ENCODE assay signal across 26 cellular contexts in the genomic region with DNA sequence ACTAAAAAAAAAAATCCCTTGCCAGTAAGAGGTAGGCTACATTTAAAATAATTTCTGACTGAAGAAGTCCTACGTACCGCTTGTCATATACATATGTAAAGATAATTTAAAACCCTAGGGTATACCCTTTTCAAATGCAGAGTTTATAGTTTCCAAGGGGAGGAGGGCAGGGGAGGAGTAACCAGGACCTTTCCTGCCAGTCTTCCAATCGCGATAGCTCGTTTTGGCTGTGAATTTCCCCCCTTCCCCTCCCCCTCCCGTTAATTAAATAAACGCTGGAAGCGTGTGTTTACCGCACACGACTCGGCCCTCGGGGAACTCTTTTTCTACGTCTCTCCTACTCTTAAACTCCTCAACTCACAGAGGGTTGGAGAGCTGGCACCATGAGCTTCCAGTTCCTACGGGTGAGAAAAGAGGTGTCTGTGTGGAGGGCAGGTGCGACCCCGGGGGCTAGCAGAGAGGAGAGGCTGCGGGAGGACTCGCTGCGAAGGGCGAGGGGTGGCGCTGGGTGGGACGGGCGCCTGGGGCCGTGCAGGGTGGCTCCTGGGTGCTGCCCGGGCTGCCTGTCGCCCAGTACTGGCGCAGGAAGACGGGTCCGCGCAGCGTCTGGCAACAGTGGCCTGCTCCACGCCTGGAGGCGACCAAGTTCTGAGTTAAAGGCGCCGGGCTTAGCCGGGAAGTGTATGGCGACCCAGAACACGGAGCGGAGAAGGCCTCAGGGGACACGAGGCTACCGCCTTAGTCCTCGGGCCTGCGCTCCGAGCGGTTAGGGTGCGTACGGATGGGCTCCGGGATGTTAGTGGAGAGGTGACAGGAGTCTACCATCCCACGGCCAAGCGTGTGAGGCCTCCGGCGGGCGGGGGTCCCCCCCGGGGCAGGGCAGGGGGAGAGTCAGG. TPM values are rescaled to one million over a fixed set of nuclear protein-coding genes. Genes with fewer than 3 reads are reported as not detected.
DNase-seq lines count a peak whose midpoint lies in the region; ATAC-seq, FAIRE-seq and TF ChIP-seq lines count a peak whose summit lies in the region.
"Had no signal": no experiment of that assay in that cellular context is flagged by ENCODE, and none has a peak within 500 bp of the region (broad histone marks: within the 10 kb centered on the region; RNA-seq: fewer than 3 reads in every experiment).

No MANE protein-coding gene starts in this region.

- no peak overlapping the region for H3K4me3 Mint-ChIP-seq in CD8-positive, alpha-beta T cell
- H3K4me3 Mint-ChIP-seq: activated CD8-positive, alpha-beta T cell treated with anti-CD3 and anti-CD28 coated beads for 36 hours; activated naive CD8-positive, alpha-beta T cell; HFFc6; mesothelial cell of epicardium; T-helper 17 cell had no signal

- TF ChIP-seq EP300 in HepG2 (IDR thresholded peaks at IDR 0.05; ENCODE audit: low read depth in 2 of 2, low read length in 2 of 2) (no peak), HepG2 (CRISPR knock-in tag; IDR thresholded peaks at IDR 0.05; ENCODE audit: borderline replicate concordance) (no peak)

- H3K27ac ChIP-seq in HepG2 (ENCODE audit: extremely low read length, insufficient read depth, low read length) = no peak overlapping the region
- no peak overlapping the region for H3K27ac ChIP-seq in right lobe of liver
- no peak overlapping the region for H3K27ac ChIP-seq in keratinocyte (ENCODE audit: control insufficient read depth, insufficient read depth, low read length)
- H3K27ac ChIP-seq in testis = no peak overlapping the region
- H3K27ac ChIP-seq in CD8-positive, alpha-beta T cell (ENCODE audit: low read depth, low read length) = no peak overlapping the region
- H3K27ac ChIP-seq: thoracic aorta had no signal

- TF ChIP-seq POLR2A in HepG2 (IDR thresholded peaks at IDR 0.05; ENCODE audit: insufficient read depth in 1 of 2, low read depth in 2 of 2, low read length in 2 of 2) = no peak
- no peak for TF ChIP-seq POLR2A in right lobe of liver (IDR thresholded peaks at IDR 0.05)
- TF ChIP-seq POLR2A in testis (IDR thresholded peaks at IDR 0.05) = no peak

- H4K20me1 ChIP-seq in HepG2 (ENCODE audit: insufficient read depth, low read length) (peaks cover 4% of the 10 kb centered on the region; the same call in 1 of the 2 replicates), keratinocyte (ENCODE audit: control insufficient read depth, extremely low read depth, insufficient read depth, low read length) (no peaks in the 10 kb centered on the region)

- peaks cover 32% of the 10 kb centered on the region for H3K27me3 Mint-ChIP-seq in CD8-positive, alpha-beta T cell (ENCODE audit: low read depth)

- ATAC-seq in HepG2 (peak; percentile 14), right lobe of liver (no peak), esophagus mucosa (no peak)
- no peak for ATAC-seq in CD8-positive, alpha-beta T cell
- ATAC-seq: activated CD8-positive, alpha-beta T cell treated with anti-CD3 and anti-CD28 coated beads for 36 hours; left cardiac atrium; T-helper 17 cell had no signal

- POLR2A ChIA-PET in HepG2 (lab: Yijun Ruan, JAX) = no interaction called here
- POLR2A ChIA-PET in CD8-positive, alpha-beta T cell (lab: Charles Lee) = no interaction called here

- H3K9ac ChIP-seq in HepG2 (ENCODE audit: insufficient read depth, low read depth, low read length) = no peak overlapping the region
- H3K9ac ChIP-seq in keratinocyte (ENCODE audit: control insufficient read depth, extremely low read depth, insufficient read depth, low read length) = no peak overlapping the region

- in situ Hi-C loops in HepG2 (cut with HindIII; ENCODE audit: extremely low pct_ligation_motif_present, low pct_unique_long_range_greater_than_20kb) = no loop called here

- peaks cover 4% of the 10 kb centered on the region for H3K4me1 Mint-ChIP-seq in CD8-positive, alpha-beta T cell (ENCODE audit: low read depth)

- no peaks in the 10 kb centered on the region for H3K9me1 ChIP-seq in keratinocyte (ENCODE audit: control insufficient read depth, extremely low read depth, insufficient read depth, low read length)

- no peaks in the 10 kb centered on the region for H3K79me2 ChIP-seq in HepG2 (ENCODE audit: insufficient read depth, low read length)
- H3K79me2 ChIP-seq in keratinocyte (ENCODE audit: control insufficient read depth, insufficient read depth, low read length) = peaks cover 10% of the 10 kb centered on the region

- dilution Hi-C loops in keratinocyte (cut with MboI; ENCODE audit: extremely low pct_ligation_motif_present, low sequenced_read_pairs) = no loop called here

- TF ChIP-seq CTCF in HepG2 (CRISPR knock-in tag; IDR thresholded peaks at IDR 0.05) = no peak
- no peak for TF ChIP-seq CTCF in right lobe of liver (IDR thresholded peaks at IDR 0.05)
- no peak for TF ChIP-seq CTCF in keratinocyte (optimal IDR thresholded peaks at IDR 0.05 in 1 of 3, IDR thresholded peaks at IDR 0.05 in 1 of 3, conservative IDR thresholded peaks at IDR 0.05 in 1 of 3; ENCODE audit: extremely low read depth in 1 of 3, insufficient read depth in 2 of 3, low read length in 3 of 3)
- TF ChIP-seq CTCF in testis (IDR thresholded peaks at IDR 0.05) = no peak
- TF ChIP-seq CTCF in CD8-positive, alpha-beta T cell (IDR thresholded peaks at IDR 0.05) = no peak

- H3K4me1 ChIP-seq in HepG2 (ENCODE audit: insufficient read depth, low read length) = no peaks in the 10 kb centered on the region
- peaks cover 0 to 24% (median 4%) of the 10 kb centered on the region in 4 donors for H3K4me1 ChIP-seq in right lobe of liver
- peaks cover 14% of the 10 kb centered on the region for H3K4me1 ChIP-seq in keratinocyte (ENCODE audit: control insufficient read depth, extremely low read depth, insufficient read depth, low read length)
- H3K4me1 ChIP-seq in testis = peaks cover 16% of the 10 kb centered on the region
- peaks cover 5% of the 10 kb centered on the region for H3K4me1 ChIP-seq in CD8-positive, alpha-beta T cell (ENCODE audit: insufficient read depth, low read length)

- no peak for TF ChIP-seq RAD21 in HepG2 (CRISPR knock-in tag; IDR thresholded peaks at IDR 0.05)

- BruUV-seq in HepG2 (replicated peaks; lab: Mats Ljungman, UMichigan) = no TSS peak

- H2AFZ ChIP-seq in HepG2 (ENCODE audit: low read length) = no peak overlapping the region
- peak overlapping the region; percentile 27 for H2AFZ ChIP-seq in keratinocyte (ENCODE audit: control insufficient read depth, low read length)

- CTCF ChIA-PET in HepG2 (lab: Yijun Ruan, JAX; ENCODE audit: low intra/inter-chr PET ratio, low total read pairs) = no interaction called here
- CTCF ChIA-PET in CD8-positive, alpha-beta T cell (lab: Charles Lee) = no interaction called here

- H3K4me3 ChIP-seq in HepG2 (replicated peaks in 1 of 3; ENCODE audit: insufficient read depth in 1 of 3, low read depth in 2 of 3, low read length in 3 of 3) = no peak overlapping the region
- H3K4me3 ChIP-seq in right lobe of liver = no peak overlapping the region
- H3K4me3 ChIP-seq in keratinocyte (ENCODE audit: control insufficient read depth in 2 of 3, extremely low read depth in 1 of 3, insufficient read depth in 2 of 3, low read depth in 1 of 3, low read length in 3 of 3) = no peak overlapping the region
- peak overlapping the region in 1 of 2 donors; percentile 10 for H3K4me3 ChIP-seq in testis
- no peak overlapping the region for H3K4me3 ChIP-seq in CD8-positive, alpha-beta T cell (ENCODE audit: low read depth, low read length)
- H3K4me3 ChIP-seq: thoracic aorta had no signal

- no peak for FAIRE-seq in HepG2 (lab: Jason Lieb, UNC)
- no peak for FAIRE-seq in keratinocyte (lab: Jason Lieb, UNC)
- FAIRE-seq: GM12892 had no signal

- no peak overlapping the region for H3K27ac Mint-ChIP-seq in CD8-positive, alpha-beta T cell
- H3K27ac Mint-ChIP-seq: activated CD8-positive, alpha-beta T cell treated with anti-CD3 and anti-CD28 coated beads for 36 hours; activated naive CD8-positive, alpha-beta T cell; brain; CD14-positive monocyte; HFFc6; mesothelial cell of epicardium; T-helper 17 cell had no signal

- H3K9me3 Mint-ChIP-seq in CD8-positive, alpha-beta T cell = no peaks in the 10 kb centered on the region
- H3K9me3 Mint-ChIP-seq: activated CD8-positive, alpha-beta T cell treated with anti-CD3 and anti-CD28 coated beads for 36 hours; HFFc6; mesothelial cell of epicardium had no signal

- no peaks in the 10 kb centered on the region for H3K9me3 ChIP-seq in HepG2 (ENCODE audit: low read length)
- no peaks in the 10 kb centered on the region for H3K9me3 ChIP-seq in right lobe of liver
- H3K9me3 ChIP-seq in keratinocyte (ENCODE audit: control insufficient read depth, low read depth, low read length) = no peaks in the 10 kb centered on the region
- no peaks in the 10 kb centered on the region for H3K9me3 ChIP-seq in testis
- no peaks in the 10 kb centered on the region for H3K9me3 ChIP-seq in CD8-positive, alpha-beta T cell (ENCODE audit: low read length)
- H3K9me3 ChIP-seq: thoracic aorta had no signal

- no peak overlapping the region for H3K4me2 ChIP-seq in HepG2 (ENCODE audit: low read depth, low read length)
- H3K4me2 ChIP-seq in keratinocyte (ENCODE audit: control insufficient read depth, extremely low read depth, insufficient read depth, low read depth, low read length) = peak overlapping the region; percentile 4

- no peaks in the 10 kb centered on the region for H3K36me3 Mint-ChIP-seq in CD8-positive, alpha-beta T cell
- H3K36me3 Mint-ChIP-seq: activated naive CD8-positive, alpha-beta T cell; brain; CD14-positive monocyte; mesothelial cell of epicardium had no signal

- intact Hi-C loops in HepG2 (cut with micrococcal nuclease; ENCODE audit: unreplicated experiment) (loop anchor here (5.0 kb wide), 1 partner anchor 1818 kb away; no protein-coding TSS in a partner anchor), right lobe of liver (cut with DNase I) (no loop called here), testis (cut with DNase I; ENCODE audit: low total_unique reads) (no loop called here)
- intact Hi-C loops in CD8-positive, alpha-beta T cell (cut with DNase I, micrococcal nuclease) = no loop called here

- 20% methylated on average over 43 of the region's 54 CpGs for WGBS in HepG2 (ENCODE audit: low lambda C conversion rate)
- whole genome bisulfite sequencing in right lobe of liver (ENCODE audit: insufficient coverage, low coverage, low lambda C conversion rate, missing lambda C conversion rate) = 3% methylated on average over 24 of the region's 54 CpGs
- 2% methylated on average over 14 to 54 of the region's 54 CpGs for WGBS in testis, 2 donors

- peaks cover 6 to 67% of the 10 kb centered on the region in 2 experiments; a peak in 4 of 5 replicates for H3K27me3 ChIP-seq in HepG2 (ENCODE audit: control insufficient read depth in 1 of 2, insufficient read depth in 2 of 2, low read length in 2 of 2)
- peaks cover 15 to 49% of the 10 kb centered on the region in 2 donors for H3K27me3 ChIP-seq in right lobe of liver
- H3K27me3 ChIP-seq in keratinocyte (ENCODE audit: control insufficient read depth, extremely low read depth, insufficient read depth, low read length) = peaks cover 4% of the 10 kb centered on the region
- H3K27me3 ChIP-seq in testis = no peaks in the 10 kb centered on the region
- peaks cover 10% of the 10 kb centered on the region for H3K27me3 ChIP-seq in CD8-positive, alpha-beta T cell (ENCODE audit: insufficient read depth, low read length)

- H3K36me3 ChIP-seq in HepG2 (replicated peaks in 1 of 2; ENCODE audit: control insufficient read depth in 1 of 2, insufficient read depth in 2 of 2, low read length in 2 of 2) (no peaks in the 10 kb centered on the region), right lobe of liver (no peaks in the 10 kb centered on the region), keratinocyte (ENCODE audit: control insufficient read depth in 2 of 2, extremely low read depth in 1 of 2, insufficient read depth in 2 of 2, low read length in 2 of 2) (no peaks in the 10 kb centered on the region), testis (ENCODE audit: low read depth, missing control alignments) (no peaks in the 10 kb centered on the region)
- no peaks in the 10 kb centered on the region for H3K36me3 ChIP-seq in CD8-positive, alpha-beta T cell (ENCODE audit: insufficient read depth, low read length)
- H3K36me3 ChIP-seq: thoracic aorta had no signal

- DNase-seq in HepG2 (ENCODE audit: low spot score) (no peak), right lobe of liver (no peak), ecto neural progenitor cell (ENCODE audit: low spot score) (peak; percentile 60), keratinocyte (ENCODE audit: low read depth, low spot score) (no peak), testis (peak; percentile 16), kidney tubule cell (ENCODE audit: low spot score) (no peak)
- no peak for DNase-seq in CD8-positive, alpha-beta T cell
- DNase-seq: DMS 273 treated with DMSO at 0.1 percent for 48 hours; head of caudate nucleus; HFFc6; left cardiac atrium; NCI-H1105; NCI-H2081 treated with DMSO at 0.1 percent for 48 hours; NCI-H510A; SHP77 treated with DMSO at 0.1 percent for 48 hours; stimulated activated CD4-positive, alpha-beta T cell treated with anti-CD3 and anti-CD28 coated beads, Interleukin-15, amount 100 ng/mL, for 24 hours; T-helper 17 cell had no signal

RNA-seq across cellular contexts. Expression of gene TFAP2C, which starts 4.1 kb away (rescaled TPM):
- total RNA-seq in HepG2 (2016; rRNA removed; fragmentation: Illumina TruSeq; extraction: Trizol) (not detected in 2 replicates), right lobe of liver (not detected), testis (1 to 10 TPM; 1.3 to 1.9 TPM), esophagus mucosa (30.8 TPM)
- total RNA-seq in HepG2 (2016; cell fraction: cytosol; rRNA removed; fragmentation: Illumina TruSeq; extraction: Trizol; ENCODE audit: low read depth) = not detected in 2 replicates
- total RNA-seq in HepG2 (2016; cell fraction: insoluble cytoplasmic fraction; rRNA removed; fragmentation: Illumina TruSeq; extraction: Trizol) = not detected in 2 replicates
- not detected in 2 replicates for total RNA-seq in HepG2 (2016; cell fraction: membrane; rRNA removed; fragmentation: Illumina TruSeq; extraction: Trizol)
- total RNA-seq in HepG2 (2016; cell fraction: nucleus; rRNA removed; fragmentation: Illumina TruSeq; extraction: Trizol) = not detected in 2 replicates
- polyA plus RNA-seq in HepG2 (2011; rRNA removed) (not detected in 2 replicates), keratinocyte (5.5 to 24.7 TPM (median 11.5 TPM) in 3 replicates), testis (ENCODE audit: insufficient read depth, low read depth, low replicate concordance) (1.4 TPM)
- not detected in 2 replicates for polyA plus RNA-seq in HepG2 (2011; cell fraction: cytosol; rRNA removed)
- polyA plus RNA-seq in HepG2 (2011; cell fraction: nucleus; rRNA removed) = not detected in 2 replicates
- not detected in 2 replicates for polyA plus RNA-seq in HepG2 (2012)
- polyA plus RNA-seq in HepG2 (2016; cell fraction: cytosol; fragmentation: Illumina TruSeq; extraction: Trizol; ENCODE audit: low read depth) = not detected in 2 replicates
- polyA plus RNA-seq in HepG2 (2016; cell fraction: insoluble cytoplasmic fraction; fragmentation: Illumina TruSeq; extraction: Trizol; ENCODE audit: low read depth) = not detected in 2 replicates
- polyA plus RNA-seq in HepG2 (2016; cell fraction: membrane; fragmentation: Illumina TruSeq; extraction: Trizol; ENCODE audit: low read depth) = not detected in 2 replicates
- not detected in 2 replicates for polyA plus RNA-seq in HepG2 (2016; cell fraction: nucleus; fragmentation: Illumina TruSeq; extraction: Trizol; ENCODE audit: insufficient read depth, low read depth)
- 7.5 TPM in 1 of 2 replicates, not detected in the other for polyA minus RNA-seq in HepG2 (2011; rRNA and poly(A)+ RNA removed; ENCODE audit: low replicate concordance)
- not detected in 2 replicates for polyA minus RNA-seq in HepG2 (2011; cell fraction: cytosol; rRNA and poly(A)+ RNA removed)
- not detected in 2 replicates for polyA minus RNA-seq in HepG2 (2011; cell fraction: nucleus; rRNA and poly(A)+ RNA removed)
- 7.3 TPM for polyA plus RNA-seq in keratinocyte (2011; ENCODE audit: low read depth)
- polyA plus RNA-seq in keratinocyte (2011; cell fraction: cytosol; rRNA removed) = 7.4 and 8.5 TPM in 2 replicates
- 16.9 and 20.0 TPM in 2 replicates for polyA plus RNA-seq in keratinocyte (2011; cell fraction: nucleus; rRNA removed)
- polyA plus RNA-seq in keratinocyte (2012; ENCODE audit: low replicate concordance) = 16.6 and 23.1 TPM in 2 replicates
- polyA minus RNA-seq in keratinocyte = 5.9 to 11.7 TPM (median 10.8 TPM) in 3 replicates
- polyA minus RNA-seq in keratinocyte (2011; cell fraction: cytosol; rRNA and poly(A)+ RNA removed) = 12.1 TPM
- polyA minus RNA-seq in keratinocyte (2011; cell fraction: nucleus; rRNA and poly(A)+ RNA removed) = 13.0 and 15.7 TPM in 2 replicates
- not detected for total RNA-seq in CD8-positive, alpha-beta T cell
- total RNA-seq: activated CD8-positive, alpha-beta T cell treated with anti-CD3 and anti-CD28 coated beads for 36 hours; renal cortical epithelial cell; T-helper 17 cell had no signal
- polyA plus RNA-seq: CD14-positive monocyte had no signal

Comparison
In these comparisons a context has a peak if more than half of its experiments do, and no peak if none do; other contexts are left out.
1. DNase-seq: peak in ecto neural progenitor cell (single experiment) and testis (single experiment); none in HepG2 (single experiment), right lobe of liver (0 of 3), keratinocyte (single experiment), CD8-positive, alpha-beta T cell (0 of 7) and kidney tubule cell (single experiment).
2. RNA of gene TFAP2C, which starts 4.1 kb away (total RNA-seq): 30.8 TPM in esophagus mucosa (single experiment); 1.3 to 1.9 TPM in testis, not detected in HepG2, not detected in right lobe of liver and not detected in CD8-positive, alpha-beta T cell; every median in the first group is over 10 times any median in the second.